1 cellular context compared by ENCODE assay signal in the genomic region with DNA sequence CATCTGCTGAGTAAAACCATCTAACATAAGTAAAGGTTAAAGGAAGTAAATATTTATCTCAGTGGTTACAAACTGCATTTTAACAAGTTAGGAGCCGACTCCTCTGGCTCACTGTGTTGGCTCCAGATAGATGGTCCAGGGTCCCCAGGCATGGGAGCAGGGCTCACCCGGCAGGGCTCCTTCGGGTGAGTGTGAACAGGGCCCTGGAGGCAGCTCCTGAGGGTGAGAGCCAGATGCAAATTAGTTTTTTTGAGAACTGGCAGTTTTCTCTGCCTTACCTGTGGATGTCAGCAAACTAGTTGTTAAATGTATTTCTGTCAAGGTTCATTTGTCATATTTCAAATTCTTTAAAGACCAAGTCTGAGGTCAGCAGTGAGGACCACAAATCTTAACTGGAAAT.
TF ChIP-seq lines count a peak whose summit lies in the region.

No MANE protein-coding gene starts in this region.

TF ChIP-seq in IMR-90, 13 proteins besides CTCF, POLR2A, EP300 and RAD21 (continued from another document):
- TF ChIP-seq, protein P1, sequence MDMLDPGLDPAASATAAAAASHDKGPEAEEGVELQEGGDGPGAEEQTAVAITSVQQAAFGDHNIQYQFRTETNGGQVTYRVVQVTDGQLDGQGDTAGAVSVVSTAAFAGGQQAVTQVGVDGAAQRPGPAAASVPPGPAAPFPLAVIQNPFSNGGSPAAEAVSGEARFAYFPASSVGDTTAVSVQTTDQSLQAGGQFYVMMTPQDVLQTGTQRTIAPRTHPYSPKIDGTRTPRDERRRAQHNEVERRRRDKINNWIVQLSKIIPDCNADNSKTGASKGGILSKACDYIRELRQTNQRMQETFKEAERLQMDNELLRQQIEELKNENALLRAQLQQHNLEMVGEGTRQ (IDR thresholded peaks at IDR 0.05; ENCODE audit: low read depth, low read length): no peak
- no peak for TF ChIP-seq RCOR1 (IDR thresholded peaks at IDR 0.05; ENCODE audit: insufficient replicate concordance, low read length)
- no peak for TF ChIP-seq MXI1 (IDR thresholded peaks at IDR 0.05; ENCODE audit: borderline replicate concordance, low read depth, low read length)
- no peak for TF ChIP-seq CHD1 (IDR thresholded peaks at IDR 0.05; ENCODE audit: low read depth, low read length)
- TF ChIP-seq SMC3 (IDR thresholded peaks at IDR 0.05; ENCODE audit: low read depth, low read length): no peak
- TF ChIP-seq, protein P2, sequence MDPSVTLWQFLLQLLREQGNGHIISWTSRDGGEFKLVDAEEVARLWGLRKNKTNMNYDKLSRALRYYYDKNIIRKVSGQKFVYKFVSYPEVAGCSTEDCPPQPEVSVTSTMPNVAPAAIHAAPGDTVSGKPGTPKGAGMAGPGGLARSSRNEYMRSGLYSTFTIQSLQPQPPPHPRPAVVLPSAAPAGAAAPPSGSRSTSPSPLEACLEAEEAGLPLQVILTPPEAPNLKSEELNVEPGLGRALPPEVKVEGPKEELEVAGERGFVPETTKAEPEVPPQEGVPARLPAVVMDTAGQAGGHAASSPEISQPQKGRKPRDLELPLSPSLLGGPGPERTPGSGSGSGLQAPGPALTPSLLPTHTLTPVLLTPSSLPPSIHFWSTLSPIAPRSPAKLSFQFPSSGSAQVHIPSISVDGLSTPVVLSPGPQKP (IDR thresholded peaks at IDR 0.05; ENCODE audit: borderline replicate concordance, low read depth, low read length): no peak
- TF ChIP-seq MAFK (IDR thresholded peaks at IDR 0.05; ENCODE audit: low read depth, low read length): no peak
- TF ChIP-seq RFX5 (IDR thresholded peaks at IDR 0.05; ENCODE audit: low read depth, low read length): no peak
TF ChIP-seq in IMR-90: peak in this region for 0.
